ENCODE assay signal across 8 cellular contexts in the genomic region with DNA sequence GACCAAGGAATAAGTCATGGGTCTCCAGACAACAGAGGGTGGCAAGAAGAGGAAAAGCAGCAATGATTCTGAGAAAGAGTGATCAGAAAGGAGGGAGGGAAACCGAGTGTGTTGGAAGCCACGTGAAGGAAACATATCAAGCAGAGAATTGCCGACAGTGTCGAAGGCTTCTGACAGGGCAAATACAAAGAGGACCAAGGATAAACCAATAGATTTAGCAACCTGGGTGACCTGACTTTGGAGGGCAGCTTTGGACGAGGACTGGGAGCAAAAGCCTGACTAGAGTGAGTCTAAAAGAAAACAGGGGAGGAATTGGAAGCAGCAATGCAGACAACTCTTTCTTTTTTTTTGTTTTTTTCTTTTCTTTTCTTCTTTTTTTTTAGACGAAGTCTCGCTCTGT.
"Had no signal": no experiment of that assay in that cellular context is flagged by ENCODE, and none has a peak within 500 bp of the region (broad histone marks: within the 10 kb centered on the region; RNA-seq: fewer than 3 reads in every experiment).

No MANE protein-coding gene starts in this region.

- ATAC-seq: HCT116, K562 had no signal

- DNase-seq: GOT3, H7, HFFc6, KG1 had no signal

- H3K9me3 ChIP-seq: HAP-1 had no signal

- H3K27ac ChIP-seq: HL-60 had no signal

- H3K4me3 ChIP-seq: HAP-1, K562 had no signal

- H3K4me1 ChIP-seq: HAP-1 had no signal

- H3K36me3 ChIP-seq: HAP-1 had no signal
